Comparison of ENCODE assay signal across 28 cellular contexts in the genomic region with DNA sequence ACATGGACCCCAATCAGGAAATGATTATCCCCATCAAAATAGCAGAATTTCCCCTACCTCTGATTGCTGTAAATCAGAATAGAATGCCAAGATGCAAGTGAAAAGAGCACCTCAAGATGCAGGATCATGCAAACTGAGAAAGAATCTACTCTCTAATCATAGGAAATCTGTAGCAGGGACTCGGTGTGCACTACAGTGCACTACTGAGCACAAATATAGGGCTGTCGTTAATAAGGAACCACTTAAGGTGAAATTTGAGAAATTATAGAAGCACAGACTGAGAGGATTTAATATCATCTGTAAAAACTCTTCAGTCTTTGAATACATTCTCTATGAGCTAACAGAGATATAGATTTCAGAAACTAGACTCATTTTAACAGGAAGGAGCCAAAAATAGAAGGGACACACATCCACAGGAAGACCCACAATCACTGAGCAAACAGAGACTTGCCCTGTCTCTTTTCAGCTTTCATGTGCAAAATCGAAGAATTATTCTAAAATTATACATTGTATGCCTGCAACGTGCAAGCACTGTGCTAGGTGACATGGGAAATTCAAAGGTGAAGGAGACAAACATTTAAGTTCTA.
"Had no signal": no experiment of that assay in that cellular context is flagged by ENCODE, and none has a peak within 500 bp of the region (broad histone marks: within the 10 kb centered on the region; RNA-seq: fewer than 3 reads in every experiment).

No MANE protein-coding gene starts in this region.

- H3K9me3 ChIP-seq: gastrocnemius medialis, neutrophil, thyroid gland, vagina had no signal

- H3K27me3 ChIP-seq: dorsolateral prefrontal cortex, gastrocnemius medialis, heart left ventricle, hepatocyte, neutrophil, stomach, thyroid gland, vagina had no signal

- H3K4me3 ChIP-seq: dorsolateral prefrontal cortex, gastrocnemius medialis, heart left ventricle, hepatocyte, lung, smooth muscle cell, stomach, thyroid gland, vagina had no signal

- ATAC-seq: esophagus mucosa; gastrocnemius medialis; heart left ventricle; left lobe of liver; natural killer cell treated with Interleukin-12 subunit alpha and Interleukin-12 subunit beta and Interleukin-15 and Interleukin-18, amount 100 ng/mL, for 72 hours; sciatic nerve; stimulated activated effector memory CD8-positive, alpha-beta T cell treated with anti-CD3 and anti-CD28 coated beads, Interleukin-12 subunit alpha, Interleukin-12 subunit beta, amount 100 ng/mL, for 72 hours had no signal

- H3K27ac ChIP-seq: dorsolateral prefrontal cortex, epithelial cell of prostate, gastrocnemius medialis, heart left ventricle, hepatocyte, neutrophil, parathyroid adenoma, stomach, thyroid gland, vagina had no signal

- H3K4me1 ChIP-seq: gastrocnemius medialis, heart left ventricle, parathyroid adenoma, stomach, thyroid gland, vagina had no signal

- H3K27ac Mint-ChIP-seq: memory B cell; natural killer cell treated with Interleukin-12 subunit alpha and Interleukin-12 subunit beta and Interleukin-15 and Interleukin-18, amount 100 ng/mL, for 72 hours; progenitor cell of endocrine pancreas; stimulated activated effector memory CD8-positive, alpha-beta T cell treated with anti-CD3 and anti-CD28 coated beads, Interleukin-12 subunit alpha, Interleukin-12 subunit beta, amount 100 ng/mL, for 72 hours had no signal

- H3K36me3 ChIP-seq: gastrocnemius medialis, heart left ventricle, neutrophil, stomach, thyroid gland, vagina had no signal

- H3K4me1 Mint-ChIP-seq: stimulated activated effector memory CD8-positive, alpha-beta T cell treated with anti-CD3 and anti-CD28 coated beads, Interleukin-12 subunit alpha, Interleukin-12 subunit beta, amount 100 ng/mL, for 72 hours had no signal

- H3K4me3 Mint-ChIP-seq: memory B cell; natural killer cell treated with Interleukin-12 subunit alpha and Interleukin-12 subunit beta and Interleukin-15 and Interleukin-18, amount 100 ng/mL, for 72 hours; neural crest cell; stimulated activated effector memory CD8-positive, alpha-beta T cell treated with anti-CD3 and anti-CD28 coated beads, Interleukin-12 subunit alpha, Interleukin-12 subunit beta, amount 100 ng/mL, for 72 hours had no signal

- H3K36me3 Mint-ChIP-seq: stimulated activated effector memory CD8-positive, alpha-beta T cell treated with anti-CD3 and anti-CD28 coated beads, Interleukin-12 subunit alpha, Interleukin-12 subunit beta, amount 100 ng/mL, for 72 hours had no signal

- DNase-seq: dorsolateral prefrontal cortex; effector CD4-positive, alpha-beta T cell; foreskin fibroblast; gastrocnemius medialis; heart left ventricle; kidney; stimulated activated CD4-positive, alpha-beta T cell treated with anti-CD3 and anti-CD28 coated beads, Interleukin-12 subunit alpha, Interleukin-12 subunit beta, amount 100 ng/mL, for 4 hours; stimulated activated CD4-positive, alpha-beta T cell treated with anti-CD3 and anti-CD28 coated beads, Interleukin-1b, Interleukin-23, amount 100 ng/mL, for 48 hours; stimulated activated CD4-positive, alpha-beta T cell treated with anti-CD3 and anti-CD28 coated beads, Interleukin-4, amount 100 ng/mL, for 1 hour; stimulated activated naive CD4-positive, alpha-beta T cell treated with Interleukin-2 at 50 U/mL for 16 hours; stomach; thyroid gland; trophoblast cell had no signal
